Comparison of ENCODE assay signal across 9 cellular contexts in the genomic region with DNA sequence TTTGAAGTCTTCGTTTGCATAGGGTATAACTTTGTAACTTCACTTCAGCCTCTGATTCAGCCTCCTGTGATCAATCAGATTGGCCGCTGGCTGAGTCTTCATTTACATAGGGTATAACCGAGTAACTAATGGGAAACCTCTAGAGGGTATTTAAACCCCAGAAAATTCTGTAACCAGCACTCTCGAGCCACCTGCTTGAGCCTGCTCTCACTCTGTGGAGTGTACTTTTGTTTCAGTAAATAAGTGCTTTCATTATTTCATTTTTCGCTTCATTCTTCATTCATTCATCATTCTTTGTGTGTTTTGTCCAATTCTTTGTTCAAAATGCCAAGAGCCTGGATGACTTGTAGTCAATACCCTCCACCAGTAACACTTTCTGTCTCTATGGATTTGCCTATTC. TPM values are rescaled to one million over a fixed set of nuclear protein-coding genes. Genes with fewer than 3 reads are reported as not detected.
"Had no signal": no experiment of that assay in that cellular context is flagged by ENCODE, and none has a peak within 500 bp of the region (broad histone marks: within the 10 kb centered on the region; RNA-seq: fewer than 3 reads in every experiment).

No MANE protein-coding gene starts in this region.

- ATAC-seq: GM23338 had no signal

- DNase-seq: H9, HCEC 1CT, KBM-7 had no signal

- H3K27ac Mint-ChIP-seq: GM23338, H9, IgD-negative memory B cell had no signal

- H3K27ac ChIP-seq: KMS-11 had no signal

- H3K27me3 Mint-ChIP-seq: IgD-negative memory B cell had no signal

- H3K4me3 ChIP-seq: GM23338 had no signal

- FAIRE-seq: H1, H54, HTR-8/SVneo had no signal

- H3K9ac ChIP-seq: KMS-11 had no signal

- H3K4me2 ChIP-seq: GM23338, KMS-11 had no signal

- H3K4me3 Mint-ChIP-seq: GM23338, H9, IgD-negative memory B cell had no signal

- H3K4me1 Mint-ChIP-seq: GM23338, H9, IgD-negative memory B cell had no signal

- H2AFZ ChIP-seq: GM23338 had no signal

- H3K36me3 Mint-ChIP-seq: IgD-negative memory B cell had no signal

RNA-seq across cellular contexts. Expression of a gene that starts 56.4 kb away (rescaled TPM):
- total RNA-seq: H1 had no signal
